8 cellular contexts compared by ENCODE assay signal in the genomic region with DNA sequence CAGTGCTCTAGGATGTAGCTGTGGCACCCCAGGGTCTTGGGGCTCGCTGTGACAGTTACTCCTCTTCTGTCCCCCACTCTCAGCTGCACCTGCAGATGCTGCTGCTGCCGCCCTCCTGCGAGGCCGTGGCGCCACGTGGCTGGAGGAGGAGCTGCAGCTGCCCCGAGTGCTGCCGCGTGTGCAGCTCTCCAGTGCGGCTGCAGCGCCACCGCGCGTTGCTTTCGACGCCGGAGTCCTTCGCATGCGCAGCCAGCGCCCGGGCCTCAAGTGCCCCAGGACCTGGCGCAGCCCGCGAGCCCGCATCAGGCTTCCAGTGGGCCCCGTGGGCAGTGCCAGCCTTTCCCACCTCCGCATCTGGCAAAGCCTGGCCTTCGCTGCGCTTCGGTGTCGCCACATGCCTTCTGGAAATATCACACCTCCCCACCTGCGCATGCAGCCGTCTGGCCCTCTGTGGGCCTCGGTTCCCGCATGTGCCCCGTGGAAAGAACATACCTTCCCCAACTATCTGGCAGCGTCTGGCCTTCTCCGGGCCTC. TPM values are rescaled to one million over a fixed set of nuclear protein-coding genes. Genes with fewer than 3 reads are reported as not detected.
DNase-seq lines count a peak whose midpoint lies in the region; ATAC-seq lines count a peak whose summit lies in the region.

No MANE protein-coding gene starts in this region.

- ATAC-seq in HG03432 (IDR thresholded peaks at IDR 0.05; ENCODE audit: unreplicated experiment) (no peak), HG03520 (IDR thresholded peaks at IDR 0.05; ENCODE audit: unreplicated experiment) (no peak)

- DNase-seq in DMS53 treated with DMSO at 0.1 percent for 48 hours (lab: John Stamatoyannopoulos, UW; ENCODE audit: unreplicated experiment): peak; percentile 82
- peak; percentile 69 for DNase-seq in Jurkat, Clone E6-1 (ENCODE audit: low read depth, low spot score)
- peak in 3 of 4 experiments; percentile 33 to 56 (median 53) for DNase-seq in activated CD4-positive, CD25-positive, alpha-beta regulatory T cell (lab: John Stamatoyannopoulos, UW)
- DNase-seq in cerebellum (ENCODE audit: low spot score): peak; percentile 62
- DNase-seq in left kidney (ENCODE audit: low read depth, low spot score): peak; percentile 88
- DNase-seq in stimulated activated CD4-positive, alpha-beta T cell treated with anti-CD3 and anti-CD28 coated beads, Interleukin-4, amount 100 ng/mL, for 24 hours: peak; percentile 73

- H3K4me3 ChIP-seq in Jurkat, Clone E6-1 (ENCODE audit: low read length): no peak overlapping the region; the same call in 1 of the 2 replicates

RNA-seq across cellular contexts. Expression of a gene that starts 0.7 kb away (rescaled TPM):
- polyA plus RNA-seq in Jurkat, Clone E6-1 (2012; ENCODE audit: insufficient read depth, insufficient read length): 26.3 TPM
- 7.8 TPM for total RNA-seq in cerebellum

RNA-seq across cellular contexts. Expression of a gene that starts 3.3 kb away (rescaled TPM):
- 26.5 TPM for polyA plus RNA-seq in Jurkat, Clone E6-1 (2012; ENCODE audit: insufficient read depth, insufficient read length)
- total RNA-seq in cerebellum: 6.5 TPM

RNA-seq across cellular contexts. Expression of a gene that starts 7.9 kb away (rescaled TPM):
- polyA plus RNA-seq in Jurkat, Clone E6-1 (2012; ENCODE audit: insufficient read depth, insufficient read length): 2.6 TPM
- total RNA-seq in cerebellum: 6.6 TPM

RNA-seq across cellular contexts. Expression of a gene that starts 14.7 kb away (rescaled TPM):
- polyA plus RNA-seq in Jurkat, Clone E6-1 (2012; ENCODE audit: insufficient read depth, insufficient read length): 313 TPM
- total RNA-seq in cerebellum: 52.6 TPM

RNA-seq across cellular contexts. Expression of a gene that starts 15.7 kb away (rescaled TPM):
- 11.2 TPM for polyA plus RNA-seq in Jurkat, Clone E6-1 (2012; ENCODE audit: insufficient read depth, insufficient read length)
- 3.6 TPM for total RNA-seq in cerebellum
